19 cellular contexts compared by ENCODE assay signal in the genomic region with DNA sequence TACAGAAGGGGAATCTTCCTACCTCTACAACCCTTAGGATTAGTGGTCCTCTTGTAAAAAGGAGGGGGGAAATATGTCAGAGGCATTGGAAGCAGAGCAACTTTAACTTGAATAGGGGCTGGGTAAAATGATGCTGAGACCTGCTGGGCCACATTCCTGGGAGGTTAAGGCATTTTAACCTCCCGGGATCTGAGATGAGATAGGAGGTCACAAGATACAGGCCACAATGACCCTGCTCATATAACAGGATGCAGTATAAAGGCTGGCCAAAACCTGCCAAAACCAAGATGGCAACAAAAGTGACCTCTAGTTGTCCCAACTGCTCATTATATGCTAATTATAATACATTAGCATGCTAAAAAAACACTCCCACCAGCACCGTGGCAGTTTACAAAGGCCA. TPM values are rescaled to one million over a fixed set of nuclear protein-coding genes. Genes with fewer than 3 reads are reported as not detected.
DNase-seq lines count a peak whose midpoint lies in the region; ATAC-seq and TF ChIP-seq lines count a peak whose summit lies in the region.
"Had no signal": no experiment of that assay in that cellular context is flagged by ENCODE, and none has a peak within 500 bp of the region (broad histone marks: within the 10 kb centered on the region; RNA-seq: fewer than 3 reads in every experiment).

No MANE protein-coding gene starts in this region.

- H3K27ac Mint-ChIP-seq in GM23338 = no peak overlapping the region
- H3K27ac Mint-ChIP-seq: CD4-positive, alpha-beta memory T cell; H9 had no signal

- H3K4me1 ChIP-seq in GM23338 (ENCODE audit: insufficient read depth) = no peaks in the 10 kb centered on the region
- peaks cover 0 to 16% (median 13%) of the 10 kb centered on the region in 4 donors for H3K4me1 ChIP-seq in sigmoid colon
- H3K4me1 ChIP-seq: BLaER1 had no signal

- ATAC-seq in GM23338 = peak; percentile 64
- ATAC-seq: A549, PC-3 had no signal

- H3K27me3 Mint-ChIP-seq in GM23338 (ENCODE audit: insufficient read depth, low read depth, poor library complexity) = peaks cover 22% of the 10 kb centered on the region

- no peaks in the 10 kb centered on the region for H3K9me2 ChIP-seq in GM23338 (ENCODE audit: insufficient read depth)

- WGBS in sigmoid colon, 2 donors = 76 to 80% methylated on average over 2 of the region's 2 CpGs

- peaks cover 17% of the 10 kb centered on the region for H3K36me3 Mint-ChIP-seq in GM23338 (ENCODE audit: low read depth)
- H3K36me3 Mint-ChIP-seq: CD4-positive, alpha-beta memory T cell had no signal

- peaks cover 6% of the 10 kb centered on the region; the same call in 2 of the 3 replicates for H3K4me1 Mint-ChIP-seq in GM23338

- H3K27me3 ChIP-seq in GM23338 (ENCODE audit: insufficient read depth) (peaks cover 28% of the 10 kb centered on the region), sigmoid colon (peaks cover 0 to 6% (median 0%) of the 10 kb centered on the region in 3 donors)
- H3K27me3 ChIP-seq: SJCRH30 had no signal

- H3F3A ChIP-seq in GM23338 (replicated peaks; ENCODE audit: low read depth) = no peaks in the 10 kb centered on the region

- peak; percentile 60 for DNase-seq in GM23338 (ENCODE audit: low spot score)
- DNase-seq in SK-MEL-5 (ENCODE audit: low read depth, low spot score) = peak; percentile 63
- peak; percentile 95 for DNase-seq in islet precursor cell
- peak; percentile 40 for DNase-seq in sigmoid colon
- no peak for DNase-seq in T1000 (lab: John Stamatoyannopoulos, UW)
- no peak for DNase-seq in HT-29 (ENCODE audit: low spot score)
- no peak for DNase-seq in hippocampal formation (lab: John Stamatoyannopoulos, UW)
- DNase-seq: Calu3; CD4-positive, alpha-beta memory T cell; EL; H9; NCI-H1417 treated with DMSO at 0.1 percent for 48 hours; NCI-H2029; NCI-H345; NCI-H524 treated with DMSO at 0.1 percent for 48 hours; PC-3; SJCRH30 had no signal

- H3K4me3 Mint-ChIP-seq in GM23338 = no peak overlapping the region
- H3K4me3 Mint-ChIP-seq: CD4-positive, alpha-beta memory T cell; H9 had no signal

- no peaks in the 10 kb centered on the region for H3K9me3 ChIP-seq in sigmoid colon

- TF ChIP-seq EP300 in sigmoid colon (IDR thresholded peaks at IDR 0.05) = no peak

- H3K4me2 ChIP-seq in GM23338 = no peak overlapping the region
- H3K4me2 ChIP-seq: A549, BLaER1 had no signal

- TF ChIP-seq CTCF in GM23338 (conservative IDR thresholded peaks at IDR 0.05; ENCODE audit: low read depth in 2 of 2) (no peak), sigmoid colon (IDR thresholded peaks at IDR 0.05) (no peak)

- in situ Hi-C loops in SK-MEL-5 (cut with HindIII; ENCODE audit: low pct_unique_long_range_greater_than_20kb, low sequenced_read_pairs) = no loop called here

- peaks cover 47% of the 10 kb centered on the region for H3K9me3 Mint-ChIP-seq in GM23338

- H3K79me2 ChIP-seq in GM23338 (replicated peaks; ENCODE audit: insufficient read depth) = no peaks in the 10 kb centered on the region

- H3K4me3 ChIP-seq in GM23338 (no peak overlapping the region), sigmoid colon (no peak overlapping the region)
- H3K4me3 ChIP-seq: A549, BLaER1, SJCRH30 had no signal

- no peak for TF ChIP-seq POLR2A in sigmoid colon (IDR thresholded peaks at IDR 0.05)

- no peak overlapping the region for H2AFZ ChIP-seq in GM23338

- H4K20me1 ChIP-seq in GM23338 (replicated peaks; ENCODE audit: insufficient read depth) = no peaks in the 10 kb centered on the region
- H4K20me1 ChIP-seq: BLaER1 had no signal

- H3K27ac ChIP-seq in GM23338 (ENCODE audit: low read depth) = no peak overlapping the region
- no peak overlapping the region for H3K27ac ChIP-seq in sigmoid colon
- H3K27ac ChIP-seq: A549, BLaER1, SJCRH30 had no signal

- intact Hi-C loops in sigmoid colon (cut with DNase I) = no loop called here

- H3K36me3 ChIP-seq in GM23338 (ENCODE audit: insufficient read depth) = no peaks in the 10 kb centered on the region
- no peaks in the 10 kb centered on the region for H3K36me3 ChIP-seq in sigmoid colon
- H3K36me3 ChIP-seq: BLaER1, SJCRH30 had no signal

TF ChIP-seq in GM23338, 12 proteins besides CTCF, POLR2A, EP300 and RAD21 (continues in another document):
- TF ChIP-seq EZH2 (IDR thresholded peaks at IDR 0.05; ENCODE audit: low read depth, unreplicated experiment) (no peak), STAT1 (IDR thresholded peaks at IDR 0.05; ENCODE audit: unreplicated experiment) (no peak), EZH2phosphoT487 (IDR thresholded peaks at IDR 0.05; ENCODE audit: unreplicated experiment) (no peak), NANOG (IDR thresholded peaks at IDR 0.05; ENCODE audit: borderline replicate concordance) (no peak), JUNB (IDR thresholded peaks at IDR 0.05; ENCODE audit: unreplicated experiment) (no peak), POLR2AphosphoS5 (IDR thresholded peaks at IDR 0.05; ENCODE audit: low read depth) (no peak)
- TF ChIP-seq, protein P1, sequence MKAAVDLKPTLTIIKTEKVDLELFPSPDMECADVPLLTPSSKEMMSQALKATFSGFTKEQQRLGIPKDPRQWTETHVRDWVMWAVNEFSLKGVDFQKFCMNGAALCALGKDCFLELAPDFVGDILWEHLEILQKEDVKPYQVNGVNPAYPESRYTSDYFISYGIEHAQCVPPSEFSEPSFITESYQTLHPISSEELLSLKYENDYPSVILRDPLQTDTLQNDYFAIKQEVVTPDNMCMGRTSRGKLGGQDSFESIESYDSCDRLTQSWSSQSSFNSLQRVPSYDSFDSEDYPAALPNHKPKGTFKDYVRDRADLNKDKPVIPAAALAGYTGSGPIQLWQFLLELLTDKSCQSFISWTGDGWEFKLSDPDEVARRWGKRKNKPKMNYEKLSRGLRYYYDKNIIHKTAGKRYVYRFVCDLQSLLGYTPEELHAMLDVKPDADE (IDR thresholded peaks at IDR 0.05) = no peak

RNA-seq across cellular contexts. Expression of a gene that starts 6.4 kb away (rescaled TPM):
- 1.9 and 5.2 TPM in 2 replicates for total RNA-seq in GM23338 (2014; rRNA removed; shearing (Covaris generic))
- 1.1 and 1.5 TPM in 2 replicates for polyA plus RNA-seq in GM23338 (2016; fragmentation: Nextera tagmentation; extraction: Ambion mirVana)
- 15.7 and 15.8 TPM in 2 replicates for total RNA-seq in SK-MEL-5 (2014; rRNA removed; shearing (Covaris generic))
- polyA plus RNA-seq in SK-MEL-5 (2015; cell fraction: cytosol; rRNA removed) = 43.3 and 55.9 TPM in 2 replicates
- 2.9 and 3.5 TPM in 2 replicates for polyA plus RNA-seq in SK-MEL-5 (2015; cell fraction: nucleus; rRNA removed)
- total RNA-seq in sigmoid colon = 10 to 100 TPM; 14.8 to 31.4 (median 26.2) TPM
- 10 to 100 TPM in 1 of 3 donors, 1 to 10 TPM in 2; 1.4 to 34.6 (median 4.8) TPM for polyA plus RNA-seq in sigmoid colon
- total RNA-seq in HT-29 (2014; rRNA removed; shearing (Covaris generic)) = 3.6 and 7.5 TPM in 2 replicates
- total RNA-seq: CD4-positive, alpha-beta memory T cell had no signal
- polyA plus RNA-seq: CD4-positive, alpha-beta memory T cell had no signal

RNA-seq across cellular contexts. Expression of a gene that starts 8.0 kb away (rescaled TPM):
- total RNA-seq in GM23338 (2014; rRNA removed; shearing (Covaris generic)) = 22.4 and 38.8 TPM in 2 replicates
- polyA plus RNA-seq in GM23338 (2016; fragmentation: Nextera tagmentation; extraction: Ambion mirVana) (5.9 and 8.0 TPM in 2 replicates), sigmoid colon (100 to 1,000 TPM in 1 of 3 donors, 10 to 100 TPM in 2; 51.1 to 132 (median 60.3) TPM)
- 104 and 107 TPM in 2 replicates for total RNA-seq in SK-MEL-5 (2014; rRNA removed; shearing (Covaris generic))
- 162 and 163 TPM in 2 replicates for polyA plus RNA-seq in SK-MEL-5 (2015; cell fraction: cytosol; rRNA removed)
- 25.6 and 45.7 TPM in 2 replicates for polyA plus RNA-seq in SK-MEL-5 (2015; cell fraction: nucleus; rRNA removed)
- 10 to 100 TPM; 11.1 to 19.1 (median 13.4) TPM for total RNA-seq in sigmoid colon
- 89.2 and 96.4 TPM in 2 replicates for total RNA-seq in HT-29 (2014; rRNA removed; shearing (Covaris generic))

RNA-seq across cellular contexts. Expression of a gene that starts 37.8 kb away (rescaled TPM):
- total RNA-seq in GM23338 (2014; rRNA removed; shearing (Covaris generic)) = 36.5 and 45.7 TPM in 2 replicates
- polyA plus RNA-seq in GM23338 (2016; fragmentation: Nextera tagmentation; extraction: Ambion mirVana) (15.1 and 15.5 TPM in 2 replicates), sigmoid colon (100 to 1,000 TPM in 2 of 3 donors, 10 to 100 TPM in 1; 92.5 to 415 (median 138) TPM)
- total RNA-seq in SK-MEL-5 (2014; rRNA removed; shearing (Covaris generic)) = 1,201 and 1,214 TPM in 2 replicates
- polyA plus RNA-seq in SK-MEL-5 (2015; cell fraction: cytosol; rRNA removed) = 3,054 and 3,096 TPM in 2 replicates
- 1,636 and 1,684 TPM in 2 replicates for polyA plus RNA-seq in SK-MEL-5 (2015; cell fraction: nucleus; rRNA removed)
- 100 to 1,000 TPM; 134 to 277 (median 186) TPM for total RNA-seq in sigmoid colon
- 1,319 and 1,392 TPM in 2 replicates for total RNA-seq in HT-29 (2014; rRNA removed; shearing (Covaris generic))

RNA-seq across cellular contexts. Expression of a gene that starts 57.1 kb away (rescaled TPM):
- total RNA-seq in GM23338 (2014; rRNA removed; shearing (Covaris generic)) = 23.9 and 27.1 TPM in 2 replicates
- polyA plus RNA-seq in GM23338 (2016; fragmentation: Nextera tagmentation; extraction: Ambion mirVana) = 8.8 and 9.0 TPM in 2 replicates
- 12.4 and 17.4 TPM in 2 replicates for total RNA-seq in SK-MEL-5 (2014; rRNA removed; shearing (Covaris generic))
- polyA plus RNA-seq in SK-MEL-5 (2015; cell fraction: cytosol; rRNA removed) = 17.4 and 27.5 TPM in 2 replicates
- 712 and 792 TPM in 2 replicates for polyA plus RNA-seq in SK-MEL-5 (2015; cell fraction: nucleus; rRNA removed)
- 10 to 100 TPM; 14.3 to 26.3 (median 14.4) TPM for total RNA-seq in sigmoid colon
- 10 to 100 TPM in 2 of 3 donors, 1 to 10 TPM in 1; 7.2 to 55.9 (median 10.6) TPM for polyA plus RNA-seq in sigmoid colon
- total RNA-seq in HT-29 (2014; rRNA removed; shearing (Covaris generic)) = 22.5 and 26.7 TPM in 2 replicates

Comparison
In these comparisons a context has a peak if more than half of its experiments do, and no peak if none do; other contexts are left out.
1. DNase-seq: peak in GM23338 (single experiment), SK-MEL-5 (single experiment), islet precursor cell (single experiment) and sigmoid colon (single experiment); none in T1000 (single experiment), HT-29 (single experiment) and hippocampal formation (0 of 2).